11 cellular contexts compared by ENCODE assay signal in genomic region chr5:139094154-139095131, GRCh38.
DNase-seq lines count a peak whose midpoint lies in the region; ATAC-seq and TF ChIP-seq lines count a peak whose summit lies in the region.
"Had no signal": no experiment of that assay in that cellular context is flagged by ENCODE, and none has a peak within 500 bp of the region (broad histone marks: within the 10 kb centered on the region; RNA-seq: fewer than 3 reads in every experiment).

No MANE protein-coding gene starts in this region.

- WGBS in mesendoderm (ENCODE audit: extremely low coverage, insufficient coverage, low lambda C conversion rate): no CpG with 5 or more reads among the region's 1 CpG

- H3K23ac ChIP-seq in mesendoderm (ENCODE audit: low read length): no peak overlapping the region

- no peak overlapping the region for H3K18ac ChIP-seq in mesendoderm (ENCODE audit: low read length)

- no peak overlapping the region for H2AFZ ChIP-seq in neural progenitor cell (replicated peaks)

- peak; percentile 94 for ATAC-seq in GM21723 (IDR thresholded peaks at IDR 0.05; ENCODE audit: unreplicated experiment)
- ATAC-seq in HG03432 (IDR thresholded peaks at IDR 0.05; ENCODE audit: unreplicated experiment): peak; percentile 93
- ATAC-seq in naive thymus-derived CD4-positive, alpha-beta T cell: no peak
- ATAC-seq: foreskin keratinocyte had no signal

- peaks cover 40% of the 10 kb centered on the region for H3K4me1 Mint-ChIP-seq in neural progenitor cell
- peaks cover 0 to 5% (median 1%) of the 10 kb centered on the region in 7 donors for H3K4me1 Mint-ChIP-seq in naive thymus-derived CD4-positive, alpha-beta T cell

- no peak overlapping the region for H4K5ac ChIP-seq in mesendoderm (ENCODE audit: low read length)

- H3K4me1 ChIP-seq in neural progenitor cell (no peaks in the 10 kb centered on the region), mesendoderm (ENCODE audit: control insufficient read depth, low read depth, low read length) (no peaks in the 10 kb centered on the region)
- no peaks in the 10 kb centered on the region for H3K4me1 ChIP-seq in naive thymus-derived CD4-positive, alpha-beta T cell (ENCODE audit: control insufficient read depth in 2 of 2, insufficient read depth in 2 of 2, low read length in 2 of 2)
- H3K4me1 ChIP-seq: foreskin keratinocyte had no signal

- H3K9me3 Mint-ChIP-seq in neural progenitor cell: peaks cover 3% of the 10 kb centered on the region
- peaks cover 0 to 1% (median 0%) of the 10 kb centered on the region in 11 donors for H3K9me3 Mint-ChIP-seq in naive thymus-derived CD4-positive, alpha-beta T cell

- peaks cover 4% of the 10 kb centered on the region for H3K36me3 Mint-ChIP-seq in neural progenitor cell
- H3K36me3 Mint-ChIP-seq in naive thymus-derived CD4-positive, alpha-beta T cell: peaks cover 0 to 34% (median 5%) of the 10 kb centered on the region in 5 donors

- H3K9me3 ChIP-seq in neural progenitor cell (ENCODE audit: low read depth): no peaks in the 10 kb centered on the region
- H3K9me3 ChIP-seq in naive thymus-derived CD4-positive, alpha-beta T cell (ENCODE audit: control insufficient read depth in 2 of 3, low read length in 3 of 3): no peaks in the 10 kb centered on the region

- POLR2A ChIA-PET in naive thymus-derived CD4-positive, alpha-beta T cell (lab: Charles Lee): no interaction called here

- no peaks in the 10 kb centered on the region for H4K20me1 ChIP-seq in neural progenitor cell (ENCODE audit: low read depth)

- no peaks in the 10 kb centered on the region for H3F3A ChIP-seq in neural progenitor cell (ENCODE audit: low read depth)

- H3K9ac ChIP-seq in neural progenitor cell (no peak overlapping the region), mesendoderm (ENCODE audit: low read length) (no peak overlapping the region)

- H3K36me3 ChIP-seq in neural progenitor cell: no peaks in the 10 kb centered on the region
- peaks cover 0 to 5% (median 0%) of the 10 kb centered on the region in 3 experiments for H3K36me3 ChIP-seq in naive thymus-derived CD4-positive, alpha-beta T cell (ENCODE audit: control insufficient read depth in 2 of 3, insufficient read depth in 3 of 3, low read length in 3 of 3)
- H3K36me3 ChIP-seq in mesendoderm (ENCODE audit: control insufficient read depth, insufficient read depth, low read length): no peaks in the 10 kb centered on the region

- CTCF ChIA-PET in naive thymus-derived CD4-positive, alpha-beta T cell (lab: Charles Lee): no interaction called here

- no peaks in the 10 kb centered on the region for H3K27me3 Mint-ChIP-seq in neural progenitor cell (ENCODE audit: insufficient read depth, low read depth)
- no peaks in the 10 kb centered on the region for H3K27me3 Mint-ChIP-seq in naive thymus-derived CD4-positive, alpha-beta T cell

- H4K8ac ChIP-seq in mesendoderm (ENCODE audit: low read depth, low read length): no peak overlapping the region

- no peaks in the 10 kb centered on the region for H3K79me1 ChIP-seq in mesendoderm (ENCODE audit: low read length)

- H3K79me2 ChIP-seq in neural progenitor cell (ENCODE audit: low read depth) (no peaks in the 10 kb centered on the region), mesendoderm (ENCODE audit: control insufficient read depth, insufficient read depth, low read length) (no peaks in the 10 kb centered on the region)

- peak overlapping the region; percentile 96 for H3K27ac Mint-ChIP-seq in neural progenitor cell
- H3K27ac Mint-ChIP-seq in naive thymus-derived CD4-positive, alpha-beta T cell: no peak overlapping the region

- intact Hi-C loops in naive thymus-derived CD4-positive, alpha-beta T cell (cut with micrococcal nuclease): no loop called here

- H2BK15ac ChIP-seq in mesendoderm (replicated peaks; ENCODE audit: low read depth): no peak overlapping the region

- no peak overlapping the region for H3K4me3 ChIP-seq in neural progenitor cell
- H3K4me3 ChIP-seq in naive thymus-derived CD4-positive, alpha-beta T cell (ENCODE audit: low read length): no peak overlapping the region
- H3K4me3 ChIP-seq in mesendoderm (ENCODE audit: low read length): no peak overlapping the region

- H2BK120ac ChIP-seq in mesendoderm (ENCODE audit: low read depth, low read length): no peak overlapping the region

- no peak overlapping the region for H2BK5ac ChIP-seq in mesendoderm (ENCODE audit: low read length)

- H3K27ac ChIP-seq in neural progenitor cell (no peak overlapping the region), mesendoderm (ENCODE audit: low read depth, low read length) (no peak overlapping the region)
- H3K27ac ChIP-seq in naive thymus-derived CD4-positive, alpha-beta T cell (ENCODE audit: low read depth, low read length): no peak overlapping the region
- H3K27ac ChIP-seq: foreskin keratinocyte had no signal

- no peak overlapping the region for H3K56ac ChIP-seq in mesendoderm (ENCODE audit: low read length)

- TF ChIP-seq CTCF in neural progenitor cell (IDR thresholded peaks at IDR 0.05): no peak

- H3K4me2 ChIP-seq in neural progenitor cell (no peak overlapping the region), mesendoderm (ENCODE audit: low read length) (no peak overlapping the region)

- no peaks in the 10 kb centered on the region for H3K27me3 ChIP-seq in neural progenitor cell
- H3K27me3 ChIP-seq in naive thymus-derived CD4-positive, alpha-beta T cell (ENCODE audit: control insufficient read depth in 2 of 2, insufficient read depth in 2 of 2, low read length in 2 of 2): no peaks in the 10 kb centered on the region
- H3K27me3 ChIP-seq in mesendoderm (ENCODE audit: insufficient read depth, low read length, poor library complexity): no peaks in the 10 kb centered on the region
- H3K27me3 ChIP-seq: foreskin keratinocyte had no signal

- no peak overlapping the region for H3K4me3 Mint-ChIP-seq in neural progenitor cell
- no peak overlapping the region for H3K4me3 Mint-ChIP-seq in naive thymus-derived CD4-positive, alpha-beta T cell

- no peak overlapping the region for H3K4ac ChIP-seq in mesendoderm (ENCODE audit: low read depth, low read length)

- no peak overlapping the region for H2AK5ac ChIP-seq in mesendoderm (ENCODE audit: low read length)

- DNase-seq in NCI-H510A treated with DMSO at 0.1 percent for 48 hours (lab: John Stamatoyannopoulos, UW): peak; percentile 15
- DNase-seq in NCI-H510A (lab: John Stamatoyannopoulos, UW): no peak
- no peak for DNase-seq in neural progenitor cell (ENCODE audit: low spot score)
- DNase-seq in hippocampal formation (lab: John Stamatoyannopoulos, UW): no peak
- DNase-seq in naive thymus-derived CD4-positive, alpha-beta T cell: no peak
- DNase-seq in mesendoderm: no peak
- DNase-seq: activated CD4-positive, alpha-beta T cell treated with anti-CD3 and anti-CD28 coated beads, Interleukin-2, amount 50 U/mL, for 1 hour; foreskin keratinocyte; GF-D8 had no signal
